18 cellular contexts compared by ENCODE assay signal in the genomic region with DNA sequence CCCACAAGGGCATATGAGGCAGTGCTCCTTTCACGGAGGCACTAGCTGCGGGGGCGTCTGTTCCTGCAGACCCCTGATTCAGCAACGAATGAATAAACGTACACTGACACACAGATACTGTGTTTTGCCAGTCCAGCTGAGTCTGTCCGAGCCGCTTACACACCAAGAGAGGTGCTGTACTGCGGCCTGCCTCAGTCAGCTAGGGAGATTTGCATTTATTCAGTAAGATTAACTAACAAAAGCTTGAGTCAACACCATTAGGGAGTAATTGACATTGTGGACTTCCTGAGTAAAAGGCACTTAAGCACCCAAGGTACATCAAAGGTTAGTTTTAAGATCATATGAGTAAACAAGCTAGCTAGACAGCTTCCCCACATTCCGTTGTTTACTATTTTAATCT. TPM values are rescaled to one million over a fixed set of nuclear protein-coding genes. Genes with fewer than 3 reads are reported as not detected.
DNase-seq lines count a peak whose midpoint lies in the region; FAIRE-seq and TF ChIP-seq lines count a peak whose summit lies in the region.
"Had no signal": no experiment of that assay in that cellular context is flagged by ENCODE, and none has a peak within 500 bp of the region (broad histone marks: within the 10 kb centered on the region; RNA-seq: fewer than 3 reads in every experiment).

No MANE protein-coding gene starts in this region.

- TF ChIP-seq CTCF in stomach (IDR thresholded peaks at IDR 0.05), result no peak

- FAIRE-seq in small intestine (lab: Jason Lieb, UNC), result no peak
- FAIRE-seq: K562, RCC 7860 had no signal

- in situ Hi-C loops in HAP-1 (cut with MboI; ENCODE audit: low sequenced_read_pairs), result no loop called here

- H3K4me1 ChIP-seq in HAP-1 (no peaks in the 10 kb centered on the region), NT2/D1 (ENCODE audit: insufficient read depth, insufficient read length) (no peaks in the 10 kb centered on the region), small intestine (ENCODE audit: control insufficient read depth in 2 of 2, insufficient read depth in 1 of 2, low read depth in 1 of 2, low read length in 1 of 2) (no peaks in the 10 kb centered on the region), stomach (no peaks in the 10 kb centered on the region)

- no peaks in the 10 kb centered on the region for H3K36me3 ChIP-seq in HAP-1 (replicated peaks)
- H3K36me3 ChIP-seq in NT2/D1 (ENCODE audit: insufficient read depth, insufficient read length, low read length), result no peaks in the 10 kb centered on the region
- H3K36me3 ChIP-seq in small intestine (ENCODE audit: control insufficient read depth in 2 of 2, insufficient read depth in 2 of 2, low read length in 2 of 2), result no peaks in the 10 kb centered on the region
- H3K36me3 ChIP-seq in stomach, result no peaks in the 10 kb centered on the region

- intact Hi-C loops in stomach (cut with DNase I; ENCODE audit: low total_unique reads), result no loop called here

- DNase-seq in DMS79 (lab: John Stamatoyannopoulos, UW) (peak; percentile 14), HAP-1 (ENCODE audit: low spot score in 2 of 2) (peak; percentile 15 to 24), NT2/D1 (ENCODE audit: low read depth, low spot score) (peak; percentile 61), iPS-NIHi7 (ENCODE audit: extremely low spot score) (peak; percentile 15), small intestine (no peak), SIG-M5 (lab: John Stamatoyannopoulos, UW) (no peak), kidney glomerular epithelial cell (lab: John Stamatoyannopoulos, UW) (no peak), stomach (no peak)
- DNase-seq: AML-193, DND-41, GF-D8, GM23248, NCI-H187 treated with DMSO at 0.1 percent for 48 hours, NCI-H524 treated with DMSO at 0.1 percent for 48 hours, SHP77 had no signal

- H3K27me3 ChIP-seq in HAP-1 (ENCODE audit: low read depth), result peaks cover 19% of the 10 kb centered on the region
- peaks cover 40% of the 10 kb centered on the region for H3K27me3 ChIP-seq in NT2/D1 (ENCODE audit: insufficient read depth, insufficient read length)
- no peaks in the 10 kb centered on the region for H3K27me3 ChIP-seq in small intestine (ENCODE audit: control insufficient read depth in 2 of 2, insufficient read depth in 2 of 2, low read length in 2 of 2)
- peaks cover 0 to 8% (median 0%) of the 10 kb centered on the region in 3 donors for H3K27me3 ChIP-seq in stomach

- 44 to 54% (median 48%) methylated on average over 9 of the region's 9 CpGs for WGBS in small intestine, 3 donors
- 14 to 26% (median 24%) methylated on average over 9 of the region's 9 CpGs for WGBS in stomach, 5 donors

- H3K27ac ChIP-seq in small intestine (ENCODE audit: low read depth in 1 of 2, low read length in 1 of 2), result no peak overlapping the region
- no peak overlapping the region for H3K27ac ChIP-seq in stomach
- H3K27ac ChIP-seq: GM23248, HL-60 had no signal

- TF ChIP-seq POLR2A in stomach (IDR thresholded peaks at IDR 0.05), result no peak

- H3K9me3 ChIP-seq in HAP-1, result no peaks in the 10 kb centered on the region
- no peaks in the 10 kb centered on the region for H3K9me3 ChIP-seq in NT2/D1 (ENCODE audit: insufficient read depth, low read length)
- no peaks in the 10 kb centered on the region for H3K9me3 ChIP-seq in small intestine (ENCODE audit: control insufficient read depth, low read depth)
- H3K9me3 ChIP-seq in stomach, result no peaks in the 10 kb centered on the region

- no peak overlapping the region for H3K9ac ChIP-seq in NT2/D1 (ENCODE audit: insufficient read length, low read depth)
- H3K9ac ChIP-seq: GM23248 had no signal

- TF ChIP-seq EP300 in stomach (IDR thresholded peaks at IDR 0.05), result no peak

- H3K4me3 ChIP-seq in HAP-1 (no peak overlapping the region), NT2/D1 (ENCODE audit: insufficient read length, low read depth) (no peak overlapping the region), small intestine (ENCODE audit: low read depth in 1 of 2, low read length in 2 of 2) (no peak overlapping the region), stomach (no peak overlapping the region)
- H3K4me3 ChIP-seq: GM23248, K562 had no signal

RNA-seq across cellular contexts. Expression of gene BEX4, which starts 31.0 kb away (rescaled TPM):
- polyA plus RNA-seq in small intestine, result 10 to 100 TPM in 2 of 3 donors, 1 to 10 TPM in 1; 5.6 to 42.9 (median 23.0) TPM
- total RNA-seq in stomach, result 10 to 100 TPM in 4 of 5 donors, 1 to 10 TPM in 1; 5.8 to 53.2 (median 19.6) TPM
- 10 to 100 TPM; 35.9 to 48.4 (median 40.0) TPM for polyA plus RNA-seq in stomach

Comparison
In these comparisons a context has a peak if more than half of its experiments do, and no peak if none do; other contexts are left out.
1. DNase-seq: peak in DMS79 (single experiment), HAP-1 (2 of 2), NT2/D1 (single experiment) and iPS-NIHi7 (single experiment); none in small intestine (single experiment), SIG-M5 (single experiment), kidney glomerular epithelial cell (single experiment) and stomach (single experiment).